Comparison of ENCODE assay signal across 9 cellular contexts in the genomic region with DNA sequence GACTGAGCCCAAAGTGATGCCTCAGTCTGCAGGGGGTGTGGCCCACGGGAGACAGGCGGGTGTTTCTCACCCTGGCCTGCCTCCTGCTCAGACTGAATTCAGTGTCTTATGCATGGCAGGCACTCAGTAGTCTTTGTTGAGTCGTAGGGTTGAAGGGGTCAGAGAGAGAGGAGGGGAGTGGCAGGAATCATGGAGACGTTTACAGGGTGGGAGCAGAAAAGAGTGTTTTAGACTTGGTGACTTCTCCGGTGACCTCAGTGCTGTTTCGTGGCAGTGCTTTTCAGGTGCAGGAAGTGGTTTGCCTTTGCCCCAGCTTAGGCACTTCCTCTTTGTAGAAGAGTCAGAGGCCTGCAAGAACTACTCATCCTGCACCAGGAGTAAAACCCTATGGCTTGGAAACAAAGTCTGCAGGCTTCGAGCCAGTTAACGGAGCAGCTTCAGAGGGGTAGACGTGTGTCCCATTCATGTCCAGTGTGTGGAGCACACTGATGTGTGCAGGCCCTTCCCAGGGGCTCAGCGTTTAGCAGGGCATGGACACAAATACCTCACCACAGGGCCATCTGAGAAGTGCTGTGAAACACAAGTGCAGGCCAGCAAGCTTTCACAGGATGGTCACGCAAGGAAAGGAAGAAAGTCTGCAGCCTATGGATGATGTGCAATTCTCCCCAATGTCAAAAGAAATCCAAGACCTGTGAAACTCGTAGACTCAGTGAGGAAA. TPM values are rescaled to one million over a fixed set of nuclear protein-coding genes. Genes with fewer than 3 reads are reported as not detected.
A peak's percentile ranks its signal among the peaks of the same experiment; 100 is the strongest.
DNase-seq lines count a peak whose midpoint lies in the region; ATAC-seq and TF ChIP-seq lines count a peak whose summit lies in the region.
"Had no signal": no experiment of that assay in that cellular context is flagged by ENCODE, and none has a peak within 500 bp of the region (broad histone marks: within the 10 kb centered on the region; RNA-seq: fewer than 3 reads in every experiment).

No MANE protein-coding gene starts in this region.

- peak overlapping the region; percentile 74 for H3K4me3 Mint-ChIP-seq in activated naive CD8-positive, alpha-beta T cell treated with anti-CD3 and anti-CD28 coated beads, Interleukin-2, amount 10 ng/mL, durations not matched to agents 7 days and 5 days

- TF ChIP-seq POLR2A in GM19193 (IDR thresholded peaks at IDR 0.05; ENCODE audit: extremely low read depth, insufficient read depth, insufficient read length) = peak; percentile 47
- TF ChIP-seq POLR2A in esophagus muscularis mucosa (IDR thresholded peaks at IDR 0.05; ENCODE audit: low read depth) = no peak

- H3K36me3 Mint-ChIP-seq in activated naive CD8-positive, alpha-beta T cell treated with anti-CD3 and anti-CD28 coated beads, Interleukin-2, amount 10 ng/mL, durations not matched to agents 7 days and 5 days = peaks cover 10% of the 10 kb centered on the region

- peaks cover 0 to 7% (median 2%) of the 10 kb centered on the region in 4 donors for H3K4me1 ChIP-seq in esophagus muscularis mucosa

- H3K4me3 ChIP-seq in esophagus muscularis mucosa = no peak overlapping the region

- no peaks in the 10 kb centered on the region for H3K9me3 Mint-ChIP-seq in activated naive CD8-positive, alpha-beta T cell treated with anti-CD3 and anti-CD28 coated beads, Interleukin-2, amount 10 ng/mL, durations not matched to agents 7 days and 5 days

- DNase-seq in T follicular helper cell (ENCODE audit: low read depth) (peak; percentile 71), esophagus muscularis mucosa (ENCODE audit: extremely low spot score) (no peak), omental fat pad (ENCODE audit: low spot score) (no peak), HuH-7 (ENCODE audit: low spot score) (no peak)
- peak; percentile 68 for DNase-seq in activated naive CD8-positive, alpha-beta T cell treated with anti-CD3 and anti-CD28 coated beads, Interleukin-2, amount 10 ng/mL, durations not matched to agents 7 days and 5 days
- peak; percentile 64 to 66 for DNase-seq in stimulated activated CD4-positive, alpha-beta T cell treated with anti-CD3 and anti-CD28 coated beads, Interleukin-2, amount 100 ng/mL, for 24 hours

- 69% methylated on average over 11 of the region's 12 CpGs for WGBS in esophagus muscularis mucosa

- H3K36me3 ChIP-seq in esophagus muscularis mucosa = no peaks in the 10 kb centered on the region

- TF ChIP-seq CTCF in esophagus muscularis mucosa (IDR thresholded peaks at IDR 0.05) (no peak), omental fat pad (IDR thresholded peaks at IDR 0.05) (no peak)

- intact Hi-C loops in esophagus muscularis mucosa (cut with DNase I) = no loop called here

- no peak for TF ChIP-seq EP300 in esophagus muscularis mucosa (IDR thresholded peaks at IDR 0.05)

- ATAC-seq in HG03097 (IDR thresholded peaks at IDR 0.05; ENCODE audit: low FRiP score, unreplicated experiment) (peak; percentile 87), omental fat pad (ENCODE audit: low FRiP score) (no peak)
- peak; percentile 87 for ATAC-seq in activated naive CD8-positive, alpha-beta T cell treated with anti-CD3 and anti-CD28 coated beads, Interleukin-2, amount 10 ng/mL, durations not matched to agents 7 days and 5 days (ENCODE audit: low read depth)

- no peak overlapping the region for H3K27ac ChIP-seq in esophagus muscularis mucosa (replicated peaks in 1 of 4)
- H3K27ac ChIP-seq: VCaP had no signal

- H3K4me1 Mint-ChIP-seq in activated naive CD8-positive, alpha-beta T cell treated with anti-CD3 and anti-CD28 coated beads, Interleukin-2, amount 10 ng/mL, durations not matched to agents 7 days and 5 days = peaks cover 78% of the 10 kb centered on the region

- H3K27me3 ChIP-seq in esophagus muscularis mucosa = no peaks in the 10 kb centered on the region

- POLR2A ChIA-PET in activated naive CD8-positive, alpha-beta T cell treated with anti-CD3 and anti-CD28 coated beads, Interleukin-2, amount 10 ng/mL, durations not matched to agents 7 days and 5 days (lab: Charles Lee) = interaction anchor here (0.7 to 5.2 kb wide), 14 partner anchors 9 to 1216 kb away, joined by 3 to 49 read pairs (median 8); partner anchors contain the start of gene SECISBP2

- peak overlapping the region; percentile 98 for H3K27ac Mint-ChIP-seq in activated naive CD8-positive, alpha-beta T cell treated with anti-CD3 and anti-CD28 coated beads, Interleukin-2, amount 10 ng/mL, durations not matched to agents 7 days and 5 days

- H3K27me3 Mint-ChIP-seq in activated naive CD8-positive, alpha-beta T cell treated with anti-CD3 and anti-CD28 coated beads, Interleukin-2, amount 10 ng/mL, durations not matched to agents 7 days and 5 days = no peaks in the 10 kb centered on the region

- H3K9me3 ChIP-seq in esophagus muscularis mucosa = no peaks in the 10 kb centered on the region

RNA-seq across cellular contexts. Expression of gene SEMA4D, which starts 24.5 kb away (rescaled TPM):
- 100 to 1,000 TPM; 370 to 391 TPM for total RNA-seq in activated naive CD8-positive, alpha-beta T cell treated with anti-CD3 and anti-CD28 coated beads, Interleukin-2, amount 10 ng/mL, durations not matched to agents 7 days and 5 days
- total RNA-seq in esophagus muscularis mucosa (10 to 100 TPM in 3 of 4 donors, 1 to 10 TPM in 1; 7.9 to 14.1 (median 10.6) TPM), omental fat pad (10 to 100 TPM; 14.2 to 49.5 (median 18.3) TPM)

Comparison
In these comparisons a context has a peak if more than half of its experiments do, and no peak if none do; other contexts are left out.
1. DNase-seq: peak in T follicular helper cell (single experiment), activated naive CD8-positive, alpha-beta T cell treated with anti-CD3 and anti-CD28 coated beads, Interleukin-2, amount 10 ng/mL, durations not matched to agents 7 days and 5 days (single experiment) and stimulated activated CD4-positive, alpha-beta T cell treated with anti-CD3 and anti-CD28 coated beads, Interleukin-2, amount 100 ng/mL, for 24 hours (2 of 2); none in esophagus muscularis mucosa (single experiment), omental fat pad (single experiment) and HuH-7 (single experiment).
2. RNA of gene SEMA4D, which starts 24.5 kb away (total RNA-seq): 370 to 391 TPM in activated naive CD8-positive, alpha-beta T cell treated with anti-CD3 and anti-CD28 coated beads, Interleukin-2, amount 10 ng/mL, durations not matched to agents 7 days and 5 days; 14.2 to 49.5 TPM in omental fat pad and 7.9 to 14.1 TPM in esophagus muscularis mucosa; every median in the first group is over 4 times any median in the second.